In the genomic region with DNA sequence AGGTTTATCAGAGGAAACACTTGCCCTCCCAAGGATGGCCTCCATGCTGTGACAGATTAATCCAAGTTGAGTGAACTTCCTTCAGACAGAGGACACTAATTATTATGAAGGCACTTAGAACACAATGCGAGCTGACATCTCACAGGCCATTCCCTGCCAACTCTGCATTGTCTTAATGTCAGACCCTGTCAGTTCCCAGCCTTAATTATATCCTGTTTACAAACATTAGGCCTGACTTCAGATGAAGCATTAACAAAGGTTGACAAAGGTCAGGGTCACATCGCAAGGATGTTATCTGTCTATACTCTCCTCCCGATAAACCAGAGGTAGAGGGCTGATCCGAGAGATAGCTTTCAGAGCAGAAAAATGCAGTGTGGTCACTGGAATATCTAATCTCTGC, we compare ENCODE assay signal across 15 cellular contexts.
DNase-seq lines count a peak whose midpoint lies in the region; ATAC-seq, FAIRE-seq and TF ChIP-seq lines count a peak whose summit lies in the region.
"Had no signal": no experiment of that assay in that cellular context is flagged by ENCODE, and none has a peak within 500 bp of the region (broad histone marks: within the 10 kb centered on the region; RNA-seq: fewer than 3 reads in every experiment).

No MANE protein-coding gene starts in this region.

- no peaks in the 10 kb centered on the region for H3K9me1 ChIP-seq in endothelial cell of umbilical vein (replicated peaks; ENCODE audit: control insufficient read depth, extremely low read depth, insufficient read depth, low read length)

- H3K4me3 Mint-ChIP-seq in stimulated activated naive CD8-positive, alpha-beta T cell treated with anti-CD3 and anti-CD28 coated beads, Interleukin-15, amount 100 ng/mL, for 72 hours: no peak overlapping the region

- no peaks in the 10 kb centered on the region for H3K9me3 ChIP-seq in endothelial cell of umbilical vein (replicated peaks; ENCODE audit: control insufficient read depth, insufficient read depth, low read length)

- peak; percentile 38 for FAIRE-seq in endothelial cell of umbilical vein (lab: Jason Lieb, UNC)
- FAIRE-seq in frontal cortex (lab: Jason Lieb, UNC): no peak
- no peak for FAIRE-seq in urothelium cell line (lab: Jason Lieb, UNC)

- ATAC-seq in stimulated activated naive CD8-positive, alpha-beta T cell treated with anti-CD3 and anti-CD28 coated beads, Interleukin-15, amount 100 ng/mL, for 72 hours: no peak
- ATAC-seq in stimulated activated naive CD8-positive, alpha-beta T cell treated with anti-CD3 and anti-CD28 coated beads, Interleukin-15, Interleukin-2, amounts not matched to agents 100 U/mL and 50 U/mL, for 24 hours: no peak
- no peak for ATAC-seq in HG03175 (IDR thresholded peaks at IDR 0.05; ENCODE audit: unreplicated experiment)

- H3K4me1 Mint-ChIP-seq in stimulated activated naive CD8-positive, alpha-beta T cell treated with anti-CD3 and anti-CD28 coated beads, Interleukin-15, amount 100 ng/mL, for 72 hours: peaks cover 15% of the 10 kb centered on the region

- no peak for TF ChIP-seq CTCF in endothelial cell of umbilical vein (IDR thresholded peaks at IDR 0.05; ENCODE audit: extremely low read depth in 1 of 2, insufficient read depth in 1 of 2, low read depth in 1 of 2, low read length in 2 of 2)

- POLR2A ChIA-PET in endothelial cell of umbilical vein (lab: Charles Lee): no interaction called here

- no peak overlapping the region for H3K4me2 ChIP-seq in endothelial cell of umbilical vein (ENCODE audit: insufficient read depth, low read length)

- no peaks in the 10 kb centered on the region for H3K9me3 Mint-ChIP-seq in stimulated activated naive CD8-positive, alpha-beta T cell treated with anti-CD3 and anti-CD28 coated beads, Interleukin-15, amount 100 ng/mL, for 72 hours
- H3K9me3 Mint-ChIP-seq: activated naive CD4-positive, alpha-beta T cell treated with anti-CD3 and anti-CD28 coated beads, Interleukin-2, amount 50 U/mL, for 72 hours had no signal

- no peaks in the 10 kb centered on the region for H3K79me2 ChIP-seq in endothelial cell of umbilical vein (ENCODE audit: control insufficient read depth, insufficient read depth, low read length)

- dilution Hi-C loops in endothelial cell of umbilical vein (cut with MboI; ENCODE audit: extremely low pct_ligation_motif_present, low sequenced_read_pairs): no loop called here

- H2AFZ ChIP-seq in endothelial cell of umbilical vein (ENCODE audit: low read depth, low read length): no peak overlapping the region

- no peak for DNase-seq in stimulated activated naive CD8-positive, alpha-beta T cell treated with anti-CD3 and anti-CD28 coated beads, Interleukin-15, amount 100 ng/mL, for 72 hours
- DNase-seq in stimulated activated naive CD8-positive, alpha-beta T cell treated with anti-CD3 and anti-CD28 coated beads, Interleukin-15, Interleukin-2, amounts not matched to agents 100 U/mL and 50 U/mL, for 24 hours: no peak
- peak; percentile 60 for DNase-seq in NCI-H82 treated with DMSO at 0.1 percent for 48 hours (lab: John Stamatoyannopoulos, UW; ENCODE audit: unreplicated experiment)
- DNase-seq in endothelial cell of umbilical vein (ENCODE audit: low read depth, low spot score): peak; percentile 85
- DNase-seq in DMS114 treated with DMSO at 0.1 percent for 48 hours (lab: John Stamatoyannopoulos, UW; ENCODE audit: unreplicated experiment): no peak
- DNase-seq in frontal cortex (ENCODE audit: low spot score in 2 of 2): no peak
- no peak for DNase-seq in urothelium cell line (ENCODE audit: low spot score)
- DNase-seq: activated CD4-positive, alpha-beta T cell treated with anti-CD3 and anti-CD28 coated beads for 48 hours; EL; left cardiac atrium; NCI-H2081 treated with DMSO at 0.1 percent for 48 hours; NCI-H526 had no signal

- H3K9ac ChIP-seq in endothelial cell of umbilical vein (replicated peaks; ENCODE audit: extremely low read depth, insufficient read depth, low read length): no peak overlapping the region

- peaks cover 0 to 2% of the 10 kb centered on the region in 2 experiments for H3K36me3 ChIP-seq in endothelial cell of umbilical vein (ENCODE audit: control insufficient read depth in 2 of 2, extremely low read depth in 1 of 2, insufficient read depth in 2 of 2, low read length in 2 of 2)

- no peaks in the 10 kb centered on the region for H4K20me1 ChIP-seq in endothelial cell of umbilical vein (replicated peaks; ENCODE audit: control insufficient read depth, extremely low read depth, insufficient read depth, low read length)

- intact Hi-C loops in endothelial cell of umbilical vein (cut with micrococcal nuclease): loop anchor here (1.0 kb wide), 1 partner anchor 16 kb away; no protein-coding TSS in a partner anchor

- no peaks in the 10 kb centered on the region for H3K27me3 ChIP-seq in endothelial cell of umbilical vein (ENCODE audit: control insufficient read depth in 2 of 2, insufficient read depth in 2 of 2, low read length in 2 of 2)

- BruUV-seq in endothelial cell of umbilical vein (replicated peaks; lab: Mats Ljungman, UMichigan): no TSS peak

- peak overlapping the region; percentile 27 for H3K27ac ChIP-seq in endothelial cell of umbilical vein (ENCODE audit: insufficient read depth, low read depth, low read length)
- H3K27ac ChIP-seq: RWPE1 had no signal

- H3K27me3 Mint-ChIP-seq in stimulated activated naive CD8-positive, alpha-beta T cell treated with anti-CD3 and anti-CD28 coated beads, Interleukin-15, amount 100 ng/mL, for 72 hours: no peaks in the 10 kb centered on the region

- H3K4me3 ChIP-seq in endothelial cell of umbilical vein (replicated peaks in 1 of 3; ENCODE audit: insufficient read depth in 1 of 3, low read depth in 1 of 3, low read length in 3 of 3): no peak overlapping the region

- peak overlapping the region; percentile 28 to 84 for H3K27ac Mint-ChIP-seq in stimulated activated naive CD8-positive, alpha-beta T cell treated with anti-CD3 and anti-CD28 coated beads, Interleukin-15, amount 100 ng/mL, for 72 hours

- CTCF ChIA-PET in endothelial cell of umbilical vein (lab: Charles Lee): interaction anchor here (1.0 to 1.5 kb wide), 2 partner anchors 11 to 95 kb away, joined by 3 read pairs; no protein-coding TSS in a partner anchor

- TF ChIP-seq POLR2A in endothelial cell of umbilical vein (IDR thresholded peaks at IDR 0.05; ENCODE audit: low read depth, low read length): no peak

- peaks cover 25% of the 10 kb centered on the region for H3K4me1 ChIP-seq in endothelial cell of umbilical vein (ENCODE audit: control insufficient read depth, extremely low read depth, insufficient read depth, low read length)

TF ChIP-seq in endothelial cell of umbilical vein, 7 proteins besides CTCF, POLR2A, EP300 and RAD21:
- TF ChIP-seq FOS (IDR thresholded peaks at IDR 0.05; ENCODE audit: borderline replicate concordance, insufficient read depth, low read length): no peak
- no peak for TF ChIP-seq MYC (IDR thresholded peaks at IDR 0.05; ENCODE audit: low read depth, low read length)
TF ChIP-seq in endothelial cell of umbilical vein: peak in this region for 0.

Comparison
In these comparisons a context has a peak if more than half of its experiments do, and no peak if none do; other contexts are left out.
1. DNase-seq: peak in NCI-H82 treated with DMSO at 0.1 percent for 48 hours (single experiment) and endothelial cell of umbilical vein (single experiment); none in stimulated activated naive CD8-positive, alpha-beta T cell treated with anti-CD3 and anti-CD28 coated beads, Interleukin-15, amount 100 ng/mL, for 72 hours (0 of 2), stimulated activated naive CD8-positive, alpha-beta T cell treated with anti-CD3 and anti-CD28 coated beads, Interleukin-15, Interleukin-2, amounts not matched to agents 100 U/mL and 50 U/mL, for 24 hours (single experiment), DMS114 treated with DMSO at 0.1 percent for 48 hours (single experiment), frontal cortex (0 of 2) and urothelium cell line (single experiment).